In the genomic region with DNA sequence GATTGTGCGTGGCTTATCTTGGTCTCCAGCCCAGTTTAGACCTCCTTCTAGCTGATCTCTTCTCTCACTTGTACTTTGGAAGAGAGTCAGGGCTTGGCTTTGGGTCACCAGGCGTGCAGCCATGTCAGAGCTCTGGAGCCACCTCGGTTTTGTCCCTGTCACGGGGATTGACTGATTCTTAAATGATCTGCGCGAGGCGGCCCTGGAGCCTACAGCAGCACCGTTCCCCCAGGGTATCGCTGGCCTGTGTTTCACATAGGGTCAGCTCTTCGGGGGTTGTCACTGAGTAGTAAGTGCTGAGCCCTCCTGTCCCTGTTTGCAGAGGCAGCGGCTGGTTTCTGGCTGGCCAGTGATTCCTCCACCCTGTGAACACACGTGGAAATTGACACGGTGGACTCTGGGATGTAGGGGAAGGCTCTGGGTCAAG, we compare ENCODE assay signal across 17 cellular contexts.
DNase-seq lines count a peak whose midpoint lies in the region; ATAC-seq and TF ChIP-seq lines count a peak whose summit lies in the region.
"Had no signal": no experiment of that assay in that cellular context is flagged by ENCODE, and none has a peak within 500 bp of the region (broad histone marks: within the 10 kb centered on the region; RNA-seq: fewer than 3 reads in every experiment).

No MANE protein-coding gene starts in this region.

- H3K27me3 ChIP-seq in heart left ventricle (no peaks in the 10 kb centered on the region), right atrium auricular region (no peaks in the 10 kb centered on the region)

- no peak for TF ChIP-seq POLR2A in heart left ventricle (IDR thresholded peaks at IDR 0.05)

- peak overlapping the region; percentile 95 for H3K27ac Mint-ChIP-seq in activated CD4-positive, alpha-beta memory T cell treated with anti-CD3 and anti-CD28 coated beads, Interleukin-2, amount 10 ng/mL, durations not matched to agents 7 days and 5 days
- H3K27ac Mint-ChIP-seq in immature natural killer cell: peak overlapping the region in 3 of 6 donors; percentile 32 to 62 (median 57)
- peak overlapping the region; percentile 7 to 44 for H3K27ac Mint-ChIP-seq in stimulated activated naive CD8-positive, alpha-beta T cell treated with anti-CD3 and anti-CD28 coated beads, Interleukin-15, amount 100 ng/mL, for 72 hours

- WGBS in heart left ventricle, 4 donors: 67 to 84% (median 80%) methylated on average over 13 of the region's 13 CpGs

- TF ChIP-seq CTCF in heart left ventricle (IDR thresholded peaks at IDR 0.05) (no peak), right atrium auricular region (IDR thresholded peaks at IDR 0.05) (no peak)

- POLR2A ChIA-PET in activated CD4-positive, alpha-beta memory T cell treated with anti-CD3 and anti-CD28 coated beads, Interleukin-2, amount 10 ng/mL, durations not matched to agents 7 days and 5 days (lab: Charles Lee): interaction anchor here (1.1 to 6.0 kb wide), 15 partner anchors 10 to 117 kb away, joined by 3 to 68 read pairs (median 13); no protein-coding TSS in a partner anchor

- H3K27ac ChIP-seq in heart left ventricle (peak overlapping the region in 4 of 12 donors; percentile 15 to 71 (median 44)), right atrium auricular region (no peak overlapping the region)
- H3K27ac ChIP-seq: GM23248, prostate gland, SK-N-MC had no signal

- ATAC-seq in heart left ventricle: peak; percentile 43 to 56 (median 51)
- no peak for ATAC-seq in stimulated activated naive CD8-positive, alpha-beta T cell treated with anti-CD3 and anti-CD28 coated beads, Interleukin-15, amount 100 ng/mL, for 72 hours
- ATAC-seq in HG03139 (IDR thresholded peaks at IDR 0.05; ENCODE audit: unreplicated experiment): no peak

- no peak for DNase-seq in heart left ventricle
- no peak for DNase-seq in right atrium auricular region (ENCODE audit: low spot score)
- DNase-seq in activated CD4-positive, alpha-beta memory T cell treated with anti-CD3 and anti-CD28 coated beads, Interleukin-2, amount 10 ng/mL, durations not matched to agents 7 days and 5 days: no peak
- no peak for DNase-seq in immature natural killer cell
- DNase-seq in stimulated activated naive CD8-positive, alpha-beta T cell treated with anti-CD3 and anti-CD28 coated beads, Interleukin-15, amount 100 ng/mL, for 72 hours: no peak
- DNase-seq in NCI-H1436 treated with DMSO at 0.1 percent for 48 hours (lab: John Stamatoyannopoulos, UW): no peak
- no peak for DNase-seq in activated CD4-positive, CD25-positive, alpha-beta regulatory T cell treated with anti-CD3 and anti-CD28 coated beads, Interleukin-2, amount 50 U/mL, for 72 hours
- DNase-seq: activated CD4-positive, CD25-positive, alpha-beta regulatory T cell; DMS79 treated with DMSO at 0.1 percent for 48 hours; GM23248; mesendoderm; NK-92 treated with Interleukin-12 subunit alpha and Interleukin-12 subunit beta, amount 100 ng/mL, for 24 hours; stimulated activated CD4-positive, alpha-beta T cell treated with anti-CD3 and anti-CD28 coated beads, Interleukin-4, amount 100 ng/mL, for 24 hours; stimulated activated naive CD4-positive, alpha-beta T cell had no signal

- H3K4me3 Mint-ChIP-seq in activated CD4-positive, alpha-beta memory T cell treated with anti-CD3 and anti-CD28 coated beads, Interleukin-2, amount 10 ng/mL, durations not matched to agents 7 days and 5 days: peak overlapping the region; percentile 54
- H3K4me3 Mint-ChIP-seq in immature natural killer cell: peak overlapping the region; percentile 39 to 90 (median 75)
- peak overlapping the region; percentile 62 to 70 for H3K4me3 Mint-ChIP-seq in stimulated activated naive CD8-positive, alpha-beta T cell treated with anti-CD3 and anti-CD28 coated beads, Interleukin-15, amount 100 ng/mL, for 72 hours

- peaks cover 43% of the 10 kb centered on the region for H3K36me3 Mint-ChIP-seq in activated CD4-positive, alpha-beta memory T cell treated with anti-CD3 and anti-CD28 coated beads, Interleukin-2, amount 10 ng/mL, durations not matched to agents 7 days and 5 days (ENCODE audit: low read depth)
- H3K36me3 Mint-ChIP-seq in immature natural killer cell: peaks cover 5 to 10% (median 9%) of the 10 kb centered on the region in 3 donors

- CTCF ChIA-PET in activated CD4-positive, alpha-beta memory T cell treated with anti-CD3 and anti-CD28 coated beads, Interleukin-2, amount 10 ng/mL, durations not matched to agents 7 days and 5 days (lab: Charles Lee): interaction anchor here (0.8 to 2.1 kb wide), 7 partner anchors 8 to 243 kb away, joined by 3 to 7 read pairs (median 4); no protein-coding TSS in a partner anchor

- H3K9me3 ChIP-seq in heart left ventricle: no peaks in the 10 kb centered on the region
- H3K9me3 ChIP-seq in right atrium auricular region: no peaks in the 10 kb centered on the region
- H3K9me3 ChIP-seq: prostate gland had no signal

- peaks cover 0 to 44% (median 6%) of the 10 kb centered on the region in 12 donors for H3K4me1 ChIP-seq in heart left ventricle
- peaks cover 0 to 5% of the 10 kb centered on the region in 2 donors for H3K4me1 ChIP-seq in right atrium auricular region
- H3K4me1 ChIP-seq: prostate gland had no signal

- intact Hi-C loops in heart left ventricle (cut with DNase I): no loop called here

- H3K36me3 ChIP-seq in heart left ventricle (peaks cover 0 to 12% (median 0%) of the 10 kb centered on the region in 9 donors), right atrium auricular region (no peaks in the 10 kb centered on the region)
- H3K36me3 ChIP-seq: prostate gland had no signal

- no peaks in the 10 kb centered on the region for H3K9me3 Mint-ChIP-seq in activated CD4-positive, alpha-beta memory T cell treated with anti-CD3 and anti-CD28 coated beads, Interleukin-2, amount 10 ng/mL, durations not matched to agents 7 days and 5 days
- H3K9me3 Mint-ChIP-seq in immature natural killer cell: no peaks in the 10 kb centered on the region
- H3K9me3 Mint-ChIP-seq in stimulated activated naive CD8-positive, alpha-beta T cell treated with anti-CD3 and anti-CD28 coated beads, Interleukin-15, amount 100 ng/mL, for 72 hours: no peaks in the 10 kb centered on the region

- no peaks in the 10 kb centered on the region for H3K27me3 Mint-ChIP-seq in activated CD4-positive, alpha-beta memory T cell treated with anti-CD3 and anti-CD28 coated beads, Interleukin-2, amount 10 ng/mL, durations not matched to agents 7 days and 5 days
- H3K27me3 Mint-ChIP-seq in immature natural killer cell (ENCODE audit: low read depth in 3 of 3): peaks cover 0 to 7% (median 3%) of the 10 kb centered on the region in 3 donors
- H3K27me3 Mint-ChIP-seq in stimulated activated naive CD8-positive, alpha-beta T cell treated with anti-CD3 and anti-CD28 coated beads, Interleukin-15, amount 100 ng/mL, for 72 hours: no peaks in the 10 kb centered on the region

- peaks cover 89% of the 10 kb centered on the region for H3K4me1 Mint-ChIP-seq in activated CD4-positive, alpha-beta memory T cell treated with anti-CD3 and anti-CD28 coated beads, Interleukin-2, amount 10 ng/mL, durations not matched to agents 7 days and 5 days
- peaks cover 37 to 40% of the 10 kb centered on the region in 2 donors for H3K4me1 Mint-ChIP-seq in immature natural killer cell
- H3K4me1 Mint-ChIP-seq in stimulated activated naive CD8-positive, alpha-beta T cell treated with anti-CD3 and anti-CD28 coated beads, Interleukin-15, amount 100 ng/mL, for 72 hours: peaks cover 94% of the 10 kb centered on the region

- H3K4me3 ChIP-seq in heart left ventricle: no peak overlapping the region
- H3K4me3 ChIP-seq in right atrium auricular region: no peak overlapping the region
- H3K4me3 ChIP-seq: GM23248, prostate gland had no signal

Comparison
In these comparisons a context has a peak if more than half of its experiments do, and no peak if none do; other contexts are left out.
1. ATAC-seq: peak in heart left ventricle (4 of 4); none in stimulated activated naive CD8-positive, alpha-beta T cell treated with anti-CD3 and anti-CD28 coated beads, Interleukin-15, amount 100 ng/mL, for 72 hours (single experiment) and HG03139 (single experiment).
2. Peak in every context shown above with its lines, with median percentiles within 50 percentile points of each other: H3K4me3 Mint-ChIP-seq.